ENCODE assay signal across 11 cellular contexts in the genomic region with DNA sequence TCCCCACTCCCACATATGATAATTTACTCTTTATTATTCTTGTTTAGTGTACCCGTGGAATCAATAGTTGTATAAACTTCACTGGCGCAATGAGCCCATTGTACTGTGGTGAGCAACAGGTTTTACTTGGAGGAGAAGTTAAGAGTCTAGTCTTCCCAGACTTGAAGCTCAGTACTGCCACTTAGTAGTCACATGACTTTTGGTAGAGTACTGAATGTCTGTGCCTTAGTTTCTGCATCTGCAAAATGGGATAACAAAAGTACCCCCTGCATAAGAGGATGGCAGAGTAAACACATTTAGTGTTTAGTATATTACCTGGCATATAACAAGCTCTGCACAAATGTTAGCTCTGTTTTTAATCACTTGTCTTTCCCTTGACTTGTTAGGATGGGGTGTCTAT.
"Had no signal": no experiment of that assay in that cellular context is flagged by ENCODE, and none has a peak within 500 bp of the region (broad histone marks: within the 10 kb centered on the region; RNA-seq: fewer than 3 reads in every experiment).

No MANE protein-coding gene starts in this region.

- H3K27ac ChIP-seq: GM23248 had no signal

- H3K36me3 ChIP-seq: HAP-1 had no signal

- H3K4me3 Mint-ChIP-seq: GM23338, H9, HFFc6 had no signal

- H3K27ac Mint-ChIP-seq: GM23338, HFFc6 had no signal

- H3K4me1 ChIP-seq: HAP-1 had no signal

- H3K9me3 ChIP-seq: HAP-1 had no signal

- H3K4me1 Mint-ChIP-seq: GM23338, H9 had no signal

- H2AFZ ChIP-seq: GM23248, GM23338 had no signal

- H3K9ac ChIP-seq: GM23248 had no signal

- DNase-seq: GM23248, GOT3, H7, H9, HCEC 1CT, HFFc6 had no signal

- H3K4me2 ChIP-seq: GM23338 had no signal

- FAIRE-seq: H1, H54 had no signal

- H3K4me3 ChIP-seq: GM23248, GM23338, HAP-1 had no signal

- H3K9me3 Mint-ChIP-seq: GM23338, H9, HFFc6 had no signal

- ATAC-seq: GM23338, HCT116 had no signal
